Comparison of ENCODE assay signal across 11 cellular contexts in the genomic region with DNA sequence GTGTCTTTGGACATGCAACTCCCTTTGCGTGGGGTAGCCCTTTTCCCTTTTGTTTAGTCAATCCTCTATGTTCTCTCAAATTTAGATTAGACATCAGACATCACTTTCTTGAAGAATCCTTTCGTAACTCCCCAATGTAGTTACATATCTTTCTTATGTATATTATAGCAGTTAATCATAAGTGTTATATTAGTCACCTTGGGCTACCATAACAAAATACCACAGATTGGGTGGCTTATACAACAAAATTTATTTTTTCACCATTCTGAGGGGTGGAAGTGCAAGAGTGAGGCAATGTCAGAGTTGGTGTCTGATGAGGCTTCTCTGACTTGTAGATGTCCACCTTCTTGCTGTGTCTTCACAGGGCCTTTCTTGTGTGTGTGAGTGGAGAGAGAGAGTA.
"Had no signal": no experiment of that assay in that cellular context is flagged by ENCODE, and none has a peak within 500 bp of the region (broad histone marks: within the 10 kb centered on the region; RNA-seq: fewer than 3 reads in every experiment).

No MANE protein-coding gene starts in this region.

- H3K27ac Mint-ChIP-seq: activated CD4-positive, alpha-beta T cell treated with anti-CD3 and anti-CD28 coated beads, Interleukin-2, amount 10 ng/mL, durations not matched to agents 7 days and 5 days; activated naive CD8-positive, alpha-beta T cell treated with anti-CD3 and anti-CD28 coated beads, Interleukin-2, amount 10 ng/mL, durations not matched to agents 7 days and 5 days had no signal

- H3K4me3 ChIP-seq: ascending aorta, hepatocyte, sigmoid colon, upper lobe of right lung had no signal

- H3K4me1 ChIP-seq: ascending aorta, sigmoid colon, upper lobe of right lung had no signal

- H3K27me3 Mint-ChIP-seq: activated CD4-positive, alpha-beta T cell treated with anti-CD3 and anti-CD28 coated beads, Interleukin-2, amount 10 ng/mL, durations not matched to agents 7 days and 5 days; activated naive CD8-positive, alpha-beta T cell treated with anti-CD3 and anti-CD28 coated beads, Interleukin-2, amount 10 ng/mL, durations not matched to agents 7 days and 5 days; stimulated activated naive CD8-positive, alpha-beta T cell treated with anti-CD3 and anti-CD28 coated beads, Interleukin-15, Interleukin-2, amounts not matched to agents 100 ng/mL and 50 ng/mL, for 24 hours had no signal

- H3K36me3 ChIP-seq: ascending aorta, upper lobe of right lung had no signal

- H3K4me3 Mint-ChIP-seq: activated CD4-positive, alpha-beta T cell treated with anti-CD3 and anti-CD28 coated beads, Interleukin-2, amount 10 ng/mL, durations not matched to agents 7 days and 5 days; activated naive CD8-positive, alpha-beta T cell treated with anti-CD3 and anti-CD28 coated beads, Interleukin-2, amount 10 ng/mL, durations not matched to agents 7 days and 5 days; stimulated activated naive CD8-positive, alpha-beta T cell treated with anti-CD3 and anti-CD28 coated beads, Interleukin-15, Interleukin-2, amounts not matched to agents 100 ng/mL and 50 ng/mL, for 24 hours had no signal

- H3K79me2 ChIP-seq: hepatocyte had no signal

- H3K27ac ChIP-seq: ascending aorta, hepatocyte, sigmoid colon, upper lobe of right lung, VCaP had no signal

- H3K9me3 Mint-ChIP-seq: activated CD4-positive, alpha-beta T cell treated with anti-CD3 and anti-CD28 coated beads, Interleukin-2, amount 10 ng/mL, durations not matched to agents 7 days and 5 days; activated naive CD8-positive, alpha-beta T cell treated with anti-CD3 and anti-CD28 coated beads, Interleukin-2, amount 10 ng/mL, durations not matched to agents 7 days and 5 days; stimulated activated naive CD8-positive, alpha-beta T cell treated with anti-CD3 and anti-CD28 coated beads, Interleukin-15, Interleukin-2, amounts not matched to agents 100 ng/mL and 50 ng/mL, for 24 hours had no signal

- DNase-seq: activated CD4-positive, alpha-beta T cell treated with anti-CD3 and anti-CD28 coated beads, Interleukin-2, amount 10 ng/mL, durations not matched to agents 7 days and 5 days; activated gamma-delta T cell treated with Interleukin-2 at 50 U/mL for 16 hours; activated naive CD8-positive, alpha-beta T cell treated with anti-CD3 and anti-CD28 coated beads, Interleukin-2, amount 10 ng/mL, durations not matched to agents 7 days and 5 days; kidney glomerular epithelial cell; sigmoid colon; stimulated activated CD4-positive, alpha-beta T cell treated with anti-CD3 and anti-CD28 coated beads, Interleukin-12 subunit alpha, Interleukin-12 subunit beta, amount 100 ng/mL, for 4 hours; upper lobe of right lung had no signal

- H3K9me3 ChIP-seq: ascending aorta, sigmoid colon, upper lobe of right lung had no signal

- H3K27me3 ChIP-seq: ascending aorta, hepatocyte, sigmoid colon, upper lobe of right lung had no signal

- H3K4me2 ChIP-seq: hepatocyte had no signal

- H2AFZ ChIP-seq: hepatocyte had no signal
